Comparison of ENCODE assay signal across 8 cellular contexts in genomic region chr6:133951881-133952814, GRCh38. TPM values are rescaled to one million over a fixed set of nuclear protein-coding genes. Genes with fewer than 3 reads are reported as not detected.
DNase-seq lines count a peak whose midpoint lies in the region; ATAC-seq, FAIRE-seq and TF ChIP-seq lines count a peak whose summit lies in the region.

No MANE protein-coding gene starts in this region.

- H3K27me3 ChIP-seq in adipocyte (replicated peaks; ENCODE audit: control insufficient read depth, insufficient read depth, low read length) (no peaks in the 10 kb centered on the region), pancreas (no peaks in the 10 kb centered on the region), vagina (no peaks in the 10 kb centered on the region)

- H3K9me3 ChIP-seq in adipocyte (ENCODE audit: control insufficient read depth, low read length) (no peaks in the 10 kb centered on the region), pancreas (no peaks in the 10 kb centered on the region), vagina (no peaks in the 10 kb centered on the region)

- WGBS in pancreas, 2 donors: 0% methylated on average over 61 to 65 of the region's 65 CpGs

- no peak for TF ChIP-seq POLR2A in vagina (IDR thresholded peaks at IDR 0.05)

- DNase-seq in G401 (ENCODE audit: low spot score) (peak; percentile 79), KBM-7 (peak; percentile 52), adipocyte (ENCODE audit: low read depth) (peak; percentile 93), Right ventricle myocardium superior (peak; percentile 78), pancreas (peak; percentile 50 to 75 (median 60)), vagina (ENCODE audit: extremely low spot score in 2 of 2) (no peak)

- TF ChIP-seq CTCF in pancreas (IDR thresholded peaks at IDR 0.05) (no peak), vagina (IDR thresholded peaks at IDR 0.05) (no peak)

- H3K4me3 ChIP-seq in adipocyte (ENCODE audit: low read length): peak overlapping the region; percentile 96
- H3K4me3 ChIP-seq in pancreas: peak overlapping the region; percentile 75 to 92 (median 88)
- H3K4me3 ChIP-seq in vagina: peak overlapping the region; percentile 66 to 95

- intact Hi-C loops in Right ventricle myocardium superior (cut with DNase I): no loop called here
- intact Hi-C loops in pancreas (cut with DNase I): no loop called here
- intact Hi-C loops in vagina (cut with DNase I): no loop called here

- no peaks in the 10 kb centered on the region for H3K36me3 ChIP-seq in adipocyte (ENCODE audit: control insufficient read depth, insufficient read depth, low read length, severe bottlenecking)
- no peaks in the 10 kb centered on the region for H3K36me3 ChIP-seq in pancreas
- H3K36me3 ChIP-seq in vagina: no peaks in the 10 kb centered on the region

- H3K27ac ChIP-seq in pancreas: peak overlapping the region; percentile 86 to 94 (median 90)
- peak overlapping the region; percentile 98 for H3K27ac ChIP-seq in vagina

- FAIRE-seq in pancreas (lab: Jason Lieb, UNC): no peak

- H3K9ac ChIP-seq in adipocyte (ENCODE audit: low read length): peak overlapping the region; percentile 92

- ATAC-seq in GM21723 (IDR thresholded peaks at IDR 0.05; ENCODE audit: unreplicated experiment) (peak; percentile 49), SK-N-SH treated with all-trans-retinoic acid at 6 μM for 48 hours (peak; percentile 68), Right ventricle myocardium superior (ENCODE audit: poor library complexity) (peak; percentile 73), pancreas (peak; percentile 50 to 63 (median 56))

- H3K4me1 ChIP-seq in adipocyte (ENCODE audit: control insufficient read depth, insufficient read depth, low read length) (peaks cover 23% of the 10 kb centered on the region), pancreas (peaks cover 8 to 32% (median 26%) of the 10 kb centered on the region in 3 donors), vagina (peaks cover 31% of the 10 kb centered on the region)

- in situ Hi-C loops in G401 (cut with HindIII; ENCODE audit: low sequenced_read_pairs): no loop called here
- in situ Hi-C loops in KBM-7 (cut with MboI; ENCODE audit: low pct_unique_long_range_greater_than_20kb, low sequenced_read_pairs): no loop called here

TF ChIP-seq in SK-N-SH treated with all-trans-retinoic acid at 6 μM for 48 hours, 23 proteins besides CTCF, POLR2A, EP300 and RAD21:
- TF ChIP-seq TOX (CRISPR knock-in tag; IDR thresholded peaks at IDR 0.05; ENCODE audit: borderline replicate concordance) (no peak), GLIS3 (CRISPR knock-in tag; IDR thresholded peaks at IDR 0.05) (no peak), ZFP3 (CRISPR knock-in tag; IDR thresholded peaks at IDR 0.05) (0 out of 2 replicates have a peak, but pooled peaks have one; percentile 10), ESRRG (CRISPR knock-in tag; IDR thresholded peaks at IDR 0.05) (no peak), BACH2 (CRISPR knock-in tag; IDR thresholded peaks at IDR 0.05; ENCODE audit: borderline replicate concordance) (no peak), CSDC2 (CRISPR knock-in tag; IDR thresholded peaks at IDR 0.05) (no peak), RARB (CRISPR knock-in tag; IDR thresholded peaks at IDR 0.05) (no peak), TCF4 (CRISPR knock-in tag; IDR thresholded peaks at IDR 0.05; ENCODE audit: borderline replicate concordance) (no peak)

RNA-seq across cellular contexts. Expression of gene TBPL1, which starts 0.9 kb away (rescaled TPM):
- 21.0 and 22.2 TPM in 2 replicates for total RNA-seq in G401 (2014; rRNA removed; shearing (Covaris generic))
- total RNA-seq in Right ventricle myocardium superior (13.4 TPM), pancreas (10 to 100 TPM in 2 of 6 donors, 1 to 10 TPM in 4; 6.5 to 13.4 (median 9.1) TPM), vagina (17.7 TPM)
- 10 to 100 TPM; 14.0 to 20.6 TPM for polyA plus RNA-seq in pancreas

Comparison
In these comparisons a context has a peak if more than half of its experiments do, and no peak if none do; other contexts are left out.
1. DNase-seq: peak in G401 (single experiment), KBM-7 (single experiment), adipocyte (single experiment), Right ventricle myocardium superior (single experiment) and pancreas (6 of 6); none in vagina (0 of 2).
2. Peak in every context shown above with its lines, with median percentiles within 50 percentile points of each other: ATAC-seq and H3K4me3 ChIP-seq.